In the genomic region with DNA sequence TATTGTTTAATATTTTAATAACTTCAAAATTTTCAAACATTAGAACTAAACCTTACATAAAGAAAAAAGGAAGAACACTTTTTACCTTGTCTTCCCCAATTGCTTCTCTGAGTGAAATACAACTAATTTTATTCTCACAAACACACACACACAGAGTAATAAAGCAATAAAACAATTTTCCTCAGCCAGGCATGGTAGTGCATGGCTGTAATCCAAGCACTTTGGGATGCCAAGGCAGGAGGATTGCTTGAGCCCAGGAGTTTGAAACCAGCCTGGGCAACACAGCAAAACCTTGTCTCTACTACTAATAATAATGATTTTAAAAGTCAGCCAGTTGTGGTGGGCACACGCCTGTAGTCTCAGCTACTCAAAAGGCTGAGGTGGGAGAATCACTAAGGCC, we compare ENCODE assay signal across 22 cellular contexts.
"Had no signal": no experiment of that assay in that cellular context is flagged by ENCODE, and none has a peak within 500 bp of the region (broad histone marks: within the 10 kb centered on the region; RNA-seq: fewer than 3 reads in every experiment).

No MANE protein-coding gene starts in this region.

- H3K4me3 ChIP-seq: SK-N-MC had no signal

- H3K27ac Mint-ChIP-seq: activated CD4-positive, alpha-beta memory T cell treated with anti-CD3 and anti-CD28 coated beads for 36 hours; activated CD4-positive, alpha-beta T cell treated with anti-CD3 and anti-CD28 coated beads, Interleukin-2, amount 10 ng/mL, durations not matched to agents 7 days and 5 days; activated naive CD4-positive, alpha-beta T cell treated with anti-CD3 and anti-CD28 coated beads for 36 hours; activated naive CD8-positive, alpha-beta T cell had no signal

- H3K9me3 Mint-ChIP-seq: activated CD4-positive, alpha-beta memory T cell treated with anti-CD3 and anti-CD28 coated beads for 36 hours; activated naive CD4-positive, alpha-beta T cell treated with anti-CD3 and anti-CD28 coated beads for 36 hours; activated T-helper 17 cell treated with anti-CD3 and anti-CD28 coated beads, Interleukin-2, amount 50 U/mL, for 72 hours had no signal

- ATAC-seq: activated T-helper 17 cell treated with anti-CD3 and anti-CD28 coated beads, Interleukin-2, amount 50 U/mL, for 72 hours; Right ventricle myocardium inferior had no signal

- H3K36me3 Mint-ChIP-seq: activated CD4-positive, alpha-beta memory T cell treated with anti-CD3 and anti-CD28 coated beads for 36 hours; activated naive CD8-positive, alpha-beta T cell had no signal

- H3K4me3 Mint-ChIP-seq: activated CD4-positive, alpha-beta memory T cell treated with anti-CD3 and anti-CD28 coated beads for 36 hours; activated CD4-positive, alpha-beta T cell treated with anti-CD3 and anti-CD28 coated beads, Interleukin-2, amount 10 ng/mL, durations not matched to agents 7 days and 5 days; activated naive CD4-positive, alpha-beta T cell treated with anti-CD3 and anti-CD28 coated beads for 36 hours; activated naive CD8-positive, alpha-beta T cell; activated T-helper 17 cell treated with anti-CD3 and anti-CD28 coated beads, Interleukin-2, amount 50 U/mL, for 72 hours; brain had no signal

- DNase-seq: activated CD4-positive, alpha-beta memory T cell treated with anti-CD3 and anti-CD28 coated beads for 36 hours; activated CD4-positive, alpha-beta T cell treated with anti-CD3 and anti-CD28 coated beads, Interleukin-2, amount 10 ng/mL, durations not matched to agents 7 days and 5 days; activated CD4-positive, CD25-positive, alpha-beta regulatory T cell; activated gamma-delta T cell; activated naive CD4-positive, alpha-beta T cell treated with anti-CD3 and anti-CD28 coated beads for 36 hours; activated T-cell treated with anti-CD3 and anti-CD28 coated beads for 4 hours; activated T-cell treated with anti-CD3 and anti-CD28 coated beads, Interleukin-2, amount 50 U/mL, for 48 hours; amygdala; KBM-7; NCI-H1048; NCI-H146; NCI-H2029; NCI-H345; NCI-H510A; NCI-H526 treated with DMSO at 0.1 percent for 48 hours; T-helper 1 cell had no signal

- H3K27me3 Mint-ChIP-seq: activated CD4-positive, alpha-beta memory T cell treated with anti-CD3 and anti-CD28 coated beads for 36 hours; activated CD4-positive, alpha-beta T cell treated with anti-CD3 and anti-CD28 coated beads, Interleukin-2, amount 10 ng/mL, durations not matched to agents 7 days and 5 days; activated naive CD8-positive, alpha-beta T cell; activated T-helper 17 cell treated with anti-CD3 and anti-CD28 coated beads, Interleukin-2, amount 50 U/mL, for 72 hours; brain had no signal

- H3K27ac ChIP-seq: SK-N-MC, VCaP had no signal
